25 cellular contexts compared by ENCODE assay signal in the genomic region with DNA sequence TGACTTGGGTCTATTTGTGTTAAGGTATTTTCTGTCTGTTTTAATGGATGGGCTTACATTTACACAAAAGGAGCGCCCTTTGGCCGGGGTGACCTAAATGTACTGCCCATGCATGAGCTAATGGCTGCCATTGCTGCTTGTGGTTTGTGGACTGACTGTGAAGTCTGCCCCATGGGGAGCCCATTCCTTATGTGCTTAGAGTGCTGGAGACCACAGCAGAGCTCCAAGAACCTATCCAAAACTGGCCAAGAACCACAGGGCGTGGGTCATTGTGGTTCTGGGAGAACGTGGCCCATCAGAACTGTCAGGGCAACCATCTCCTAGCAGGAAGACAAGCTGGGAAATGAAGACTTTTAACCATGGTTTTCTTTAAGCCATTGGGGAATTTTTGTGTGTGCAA.
"Had no signal": no experiment of that assay in that cellular context is flagged by ENCODE, and none has a peak within 500 bp of the region (broad histone marks: within the 10 kb centered on the region; RNA-seq: fewer than 3 reads in every experiment).

No MANE protein-coding gene starts in this region.

- H3K27me3 ChIP-seq: brain microvascular endothelial cell, esophagus muscularis mucosa, left lung, spleen had no signal

- H3K27ac Mint-ChIP-seq: activated B cell treated with CpG ODN at 0.5 μM for 24 hours; activated CD8-positive, alpha-beta memory T cell treated with anti-CD3 and anti-CD28 coated beads, Interleukin-2, amount 10 ng/mL, durations not matched to agents 7 days and 5 days; activated CD8-positive, alpha-beta T cell treated with anti-CD3 and anti-CD28 coated beads, Interleukin-2, amount 10 ng/mL, durations not matched to agents 7 days and 5 days; activated naive CD4-positive, alpha-beta T cell treated with anti-CD3 and anti-CD28 coated beads, Interleukin-2, amount 50 U/mL, for 72 hours; activated T-helper 2 cell treated with anti-CD3 and anti-CD28 coated beads, Interferon-gamma antibody, Interleukin-2, Interleukin-4, amounts not matched to agents 10 μg/mL and 5 μg/mL and 100 μg/mL, durations not matched to agents 14 hours and 24 hours and 36 hours; naive B cell; nephron progenitor cell; progenitor cell of endocrine pancreas had no signal

- H3K4me3 ChIP-seq: esophagus muscularis mucosa, left lung, lower lobe of right lung, spleen, thoracic aorta had no signal

- DNase-seq: activated B cell treated with CpG ODN at 0.5 μM for 24 hours; activated CD4-positive, alpha-beta T cell treated with anti-CD3 and anti-CD28 coated beads, Interleukin-2, amount 50 U/mL, for 1 hour; activated CD8-positive, alpha-beta memory T cell treated with anti-CD3 and anti-CD28 coated beads, Interleukin-2, amount 10 ng/mL, durations not matched to agents 7 days and 5 days; activated CD8-positive, alpha-beta T cell treated with anti-CD3 and anti-CD28 coated beads, Interleukin-2, amount 10 ng/mL, durations not matched to agents 7 days and 5 days; activated naive CD4-positive, alpha-beta T cell; activated T-cell treated with anti-CD3 and anti-CD28 coated beads, Interleukin-2, amount 50 U/mL, for 48 hours; brain microvascular endothelial cell; dermis blood vessel endothelial cell; effector CD4-positive, alpha-beta T cell; foreskin melanocyte; left lung; lower lobe of right lung; naive B cell; nephron progenitor cell; spleen; stimulated activated naive CD8-positive, alpha-beta T cell treated with anti-CD3 and anti-CD28 coated beads, Interleukin-15, Interleukin-2, amounts not matched to agents 100 U/mL and 50 U/mL, for 24 hours; T-helper 1 cell; trophoblast cell had no signal

- H3K36me3 ChIP-seq: brain microvascular endothelial cell, esophagus muscularis mucosa, left lung, neutrophil, thoracic aorta had no signal

- H3K9me3 Mint-ChIP-seq: activated B cell treated with CpG ODN at 0.5 μM for 24 hours; activated naive CD4-positive, alpha-beta T cell treated with anti-CD3 and anti-CD28 coated beads, Interleukin-2, amount 50 U/mL, for 72 hours; activated T-helper 2 cell treated with anti-CD3 and anti-CD28 coated beads, Interferon-gamma antibody, Interleukin-2, Interleukin-4, amounts not matched to agents 10 μg/mL and 5 μg/mL and 100 μg/mL, durations not matched to agents 14 hours and 24 hours and 36 hours; naive B cell; nephron progenitor cell; T-helper 2 cell treated with Interferon-gamma antibody and Interleukin-4, amounts not matched to agents 5 μg/mL and 100 μg/mL, for 36 hours had no signal

- H3K27me3 Mint-ChIP-seq: progenitor cell of endocrine pancreas had no signal

- H3K36me3 Mint-ChIP-seq: activated CD8-positive, alpha-beta memory T cell treated with anti-CD3 and anti-CD28 coated beads, Interleukin-2, amount 10 ng/mL, durations not matched to agents 7 days and 5 days; activated naive CD4-positive, alpha-beta T cell treated with anti-CD3 and anti-CD28 coated beads, Interleukin-2, amount 50 U/mL, for 72 hours; naive B cell had no signal

- H3K4me1 ChIP-seq: esophagus muscularis mucosa, left lung, lower lobe of right lung, spleen had no signal

- H3K27ac ChIP-seq: brain microvascular endothelial cell, esophagus muscularis mucosa, left lung, lower lobe of right lung, neutrophil, spleen, thoracic aorta had no signal

- H3K9me3 ChIP-seq: esophagus muscularis mucosa, left lung, lower lobe of right lung, neutrophil, spleen, thoracic aorta had no signal

- H3K4me3 Mint-ChIP-seq: activated B cell treated with CpG ODN at 0.5 μM for 24 hours; activated CD8-positive, alpha-beta memory T cell treated with anti-CD3 and anti-CD28 coated beads, Interleukin-2, amount 10 ng/mL, durations not matched to agents 7 days and 5 days; activated CD8-positive, alpha-beta T cell treated with anti-CD3 and anti-CD28 coated beads, Interleukin-2, amount 10 ng/mL, durations not matched to agents 7 days and 5 days; naive B cell; nephron progenitor cell; T-helper 2 cell treated with Interferon-gamma antibody and Interleukin-4, amounts not matched to agents 5 μg/mL and 100 μg/mL, for 36 hours had no signal
